Comparison of ENCODE assay signal across 11 cellular contexts in genomic region chr14:37665951-37666350, GRCh38.
"Had no signal": no experiment of that assay in that cellular context is flagged by ENCODE, and none has a peak within 500 bp of the region (broad histone marks: within the 10 kb centered on the region; RNA-seq: fewer than 3 reads in every experiment).

No MANE protein-coding gene starts in this region.

- H3K36me3 ChIP-seq: HAP-1 had no signal

- H3K4me3 ChIP-seq: GM23248, GM23338, HAP-1 had no signal

- FAIRE-seq: H1, H54 had no signal

- H3K4me1 ChIP-seq: HAP-1 had no signal

- H3K9ac ChIP-seq: GM23248 had no signal

- H3K27ac ChIP-seq: GM23248 had no signal

- H3K4me2 ChIP-seq: GM23338 had no signal

- DNase-seq: GM23248, GOT3, H7, H9, HCEC 1CT, HFFc6 had no signal

- H2AFZ ChIP-seq: GM23248, GM23338 had no signal

- ATAC-seq: GM23338, HCT116 had no signal
